In the genomic region with DNA sequence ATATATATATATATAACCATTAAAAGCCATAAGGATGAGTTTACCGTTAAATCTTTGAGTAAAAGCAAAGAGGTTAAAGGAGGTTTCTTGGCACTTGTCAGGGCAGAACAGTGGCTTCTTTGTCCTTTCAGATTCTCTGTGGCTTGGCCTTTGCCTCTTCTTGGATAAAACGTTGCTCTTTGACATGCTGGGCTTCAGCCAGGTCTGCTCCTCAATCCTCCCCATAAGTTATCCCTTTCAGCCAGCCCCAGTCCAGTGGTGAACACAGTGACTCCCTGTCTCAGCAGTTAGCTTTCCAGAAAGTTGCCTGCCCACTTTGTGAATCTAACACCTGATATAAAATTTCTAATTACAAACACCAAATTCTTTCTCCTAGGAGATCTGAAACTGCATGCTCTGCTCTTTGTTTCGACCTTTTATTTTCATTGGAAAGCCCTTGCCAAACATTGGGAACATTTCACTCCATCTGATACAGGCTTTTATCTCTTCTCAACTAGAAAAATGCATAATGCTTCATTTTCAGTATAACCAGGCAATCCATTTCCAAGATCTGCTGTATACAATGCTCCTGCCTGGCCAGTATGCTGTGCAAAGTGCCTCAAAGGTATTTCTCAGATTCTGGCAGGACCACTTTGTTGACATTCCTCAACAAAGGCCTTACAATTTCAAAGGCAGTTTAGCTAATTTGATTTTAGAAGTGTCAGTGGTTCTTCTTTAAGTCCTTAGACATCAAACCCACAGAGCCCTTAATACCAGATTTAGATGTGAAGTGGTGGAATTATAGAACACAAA, we compare ENCODE assay signal across 11 cellular contexts. TPM values are rescaled to one million over a fixed set of nuclear protein-coding genes. Genes with fewer than 3 reads are reported as not detected.
A peak's percentile ranks its signal among the peaks of the same experiment; 100 is the strongest.
DNase-seq lines count a peak whose midpoint lies in the region; ATAC-seq and TF ChIP-seq lines count a peak whose summit lies in the region.
"Had no signal": no experiment of that assay in that cellular context is flagged by ENCODE, and none has a peak within 500 bp of the region (broad histone marks: within the 10 kb centered on the region; RNA-seq: fewer than 3 reads in every experiment).

No MANE protein-coding gene starts in this region.

- H3K27ac Mint-ChIP-seq in neural progenitor cell (no peak overlapping the region), T-helper 17 cell (no peak overlapping the region)
- H3K27ac Mint-ChIP-seq: activated naive CD8-positive, alpha-beta T cell treated with anti-CD3 and anti-CD28 coated beads, Interleukin-2, amount 10 ng/mL, durations not matched to agents 7 days and 5 days had no signal

- H3K27me3 ChIP-seq in heart left ventricle (no peaks in the 10 kb centered on the region), neural progenitor cell (no peaks in the 10 kb centered on the region), upper lobe of left lung (no peaks in the 10 kb centered on the region)

- H3K4me1 Mint-ChIP-seq in neural progenitor cell (peaks cover 5% of the 10 kb centered on the region), T-helper 17 cell (peaks cover 12% of the 10 kb centered on the region)

- intact Hi-C loops in heart left ventricle (cut with DNase I), result loop anchor here in 2 of 10 donors (2.0 kb wide), 1 partner anchor 14 kb away; no protein-coding TSS in a partner anchor

- H4K20me1 ChIP-seq in neural progenitor cell (ENCODE audit: low read depth), result no peaks in the 10 kb centered on the region

- H3K9me3 Mint-ChIP-seq in neural progenitor cell, result peaks cover 1% of the 10 kb centered on the region
- H3K9me3 Mint-ChIP-seq: activated naive CD8-positive, alpha-beta T cell treated with anti-CD3 and anti-CD28 coated beads, Interleukin-2, amount 10 ng/mL, durations not matched to agents 7 days and 5 days had no signal

- no peaks in the 10 kb centered on the region for H3K79me2 ChIP-seq in neural progenitor cell (ENCODE audit: low read depth)

- H3K9ac ChIP-seq in neural progenitor cell, result no peak overlapping the region

- H3K4me2 ChIP-seq in neural progenitor cell, result no peak overlapping the region

- TF ChIP-seq POLR2A in heart left ventricle (IDR thresholded peaks at IDR 0.05) (no peak), upper lobe of left lung (IDR thresholded peaks at IDR 0.05) (no peak)

- no peaks in the 10 kb centered on the region for H3K36me3 ChIP-seq in heart left ventricle
- no peaks in the 10 kb centered on the region for H3K36me3 ChIP-seq in neural progenitor cell
- no peaks in the 10 kb centered on the region for H3K36me3 ChIP-seq in upper lobe of left lung

- H3K4me3 Mint-ChIP-seq in neural progenitor cell (no peak overlapping the region), T-helper 17 cell (no peak overlapping the region)
- H3K4me3 Mint-ChIP-seq: activated naive CD8-positive, alpha-beta T cell treated with anti-CD3 and anti-CD28 coated beads, Interleukin-2, amount 10 ng/mL, durations not matched to agents 7 days and 5 days had no signal

- 33 to 41% (median 37%) methylated on average over 3 of the region's 3 CpGs for WGBS in heart left ventricle, 4 donors
- WGBS in upper lobe of left lung, 2 donors, result 41 to 43% methylated on average over 3 of the region's 3 CpGs

- H3K36me3 Mint-ChIP-seq in neural progenitor cell, result no peaks in the 10 kb centered on the region
- H3K36me3 Mint-ChIP-seq in T-helper 17 cell (ENCODE audit: low read depth), result peaks cover 7% of the 10 kb centered on the region
- H3K36me3 Mint-ChIP-seq: activated naive CD8-positive, alpha-beta T cell treated with anti-CD3 and anti-CD28 coated beads, Interleukin-2, amount 10 ng/mL, durations not matched to agents 7 days and 5 days had no signal

- no peak for TF ChIP-seq EP300 in upper lobe of left lung (IDR thresholded peaks at IDR 0.05)

- H3K9me3 ChIP-seq in heart left ventricle (no peaks in the 10 kb centered on the region), neural progenitor cell (ENCODE audit: low read depth) (no peaks in the 10 kb centered on the region), upper lobe of left lung (no peaks in the 10 kb centered on the region), T-helper 17 cell (ENCODE audit: control insufficient read depth, low read length, poor library complexity, severe bottlenecking) (no peaks in the 10 kb centered on the region)

- peaks cover 0 to 55% (median 27%) of the 10 kb centered on the region in 12 donors for H3K4me1 ChIP-seq in heart left ventricle
- no peaks in the 10 kb centered on the region for H3K4me1 ChIP-seq in neural progenitor cell
- H3K4me1 ChIP-seq in upper lobe of left lung, result peaks cover 15 to 23% (median 17%) of the 10 kb centered on the region in 4 donors

- TF ChIP-seq CTCF in heart left ventricle (IDR thresholded peaks at IDR 0.05), result no peak
- no peak for TF ChIP-seq CTCF in neural progenitor cell (IDR thresholded peaks at IDR 0.05)
- TF ChIP-seq CTCF in upper lobe of left lung (IDR thresholded peaks at IDR 0.05), result no peak

- DNase-seq in amniotic epithelial cell (ENCODE audit: low read depth) (peak; percentile 8), heart left ventricle (peak in 4 of 5 donors; percentile 65 to 78 (median 68)), neural progenitor cell (ENCODE audit: low spot score) (no peak), upper lobe of left lung (no peak), NCI-H146 treated with DMSO at 0.1 percent for 48 hours (lab: John Stamatoyannopoulos, UW; ENCODE audit: unreplicated experiment) (no peak), T-helper 17 cell (no peak), AG08396 (ENCODE audit: low spot score) (no peak)
- no peak for DNase-seq in activated CD4-positive, CD25-positive, alpha-beta regulatory T cell treated with anti-CD3 and anti-CD28 coated beads, Interleukin-2, amount 50 U/mL, for 72 hours
- DNase-seq: activated naive CD8-positive, alpha-beta T cell treated with anti-CD3 and anti-CD28 coated beads, Interleukin-2, amount 10 ng/mL, durations not matched to agents 7 days and 5 days; glutamatergic neuron; NCI-H446 had no signal

- peak overlapping the region; percentile 15 for H2AFZ ChIP-seq in neural progenitor cell (replicated peaks)

- peak in 3 of 4 donors; percentile 79 to 86 (median 83) for ATAC-seq in heart left ventricle
- no peak for ATAC-seq in upper lobe of left lung (ENCODE audit: low FRiP score in 2 of 2)
- ATAC-seq in T-helper 17 cell, result no peak

- peak overlapping the region; percentile 62 to 93 (median 78) for H3K27ac ChIP-seq in heart left ventricle
- H3K27ac ChIP-seq in neural progenitor cell, result no peak overlapping the region
- H3K27ac ChIP-seq in upper lobe of left lung, result peak overlapping the region; percentile 8 to 85 (median 31)

- no peaks in the 10 kb centered on the region for H3F3A ChIP-seq in neural progenitor cell (ENCODE audit: low read depth)

- peak overlapping the region in 1 of 12 donors; percentile 17 for H3K4me3 ChIP-seq in heart left ventricle
- H3K4me3 ChIP-seq in neural progenitor cell, result no peak overlapping the region
- no peak overlapping the region for H3K4me3 ChIP-seq in upper lobe of left lung

- H3K27me3 Mint-ChIP-seq in neural progenitor cell (ENCODE audit: insufficient read depth, low read depth), result no peaks in the 10 kb centered on the region
- H3K27me3 Mint-ChIP-seq in T-helper 17 cell, result peaks cover 30% of the 10 kb centered on the region

RNA-seq across cellular contexts. Expression of a gene that starts 16.2 kb away (rescaled TPM):
- 10 to 100 TPM; 24.9 to 50.3 (median 46.0) TPM for total RNA-seq in heart left ventricle
- polyA plus RNA-seq in heart left ventricle, result 10 to 100 TPM; 48.9 to 50.6 TPM
- 34.5 and 65.9 TPM in 2 replicates for total RNA-seq in neural progenitor cell (ENCODE audit: low replicate concordance)
- total RNA-seq in upper lobe of left lung, result 10 to 100 TPM; 23.2 to 41.8 (median 35.5) TPM
- 10 to 100 TPM; 47.4 to 62.5 TPM for total RNA-seq in T-helper 17 cell

Comparison
In these comparisons a context has a peak if more than half of its experiments do, and no peak if none do; other contexts are left out.
1. DNase-seq: peak in amniotic epithelial cell (single experiment) and heart left ventricle (4 of 5); none in neural progenitor cell (single experiment), upper lobe of left lung (0 of 2), NCI-H146 treated with DMSO at 0.1 percent for 48 hours (single experiment), T-helper 17 cell (0 of 3), AG08396 (single experiment) and activated CD4-positive, CD25-positive, alpha-beta regulatory T cell treated with anti-CD3 and anti-CD28 coated beads, Interleukin-2, amount 50 U/mL, for 72 hours (single experiment).
2. ATAC-seq: peak in heart left ventricle (3 of 4); none in upper lobe of left lung (0 of 2) and T-helper 17 cell (single experiment).